In the genomic region with DNA sequence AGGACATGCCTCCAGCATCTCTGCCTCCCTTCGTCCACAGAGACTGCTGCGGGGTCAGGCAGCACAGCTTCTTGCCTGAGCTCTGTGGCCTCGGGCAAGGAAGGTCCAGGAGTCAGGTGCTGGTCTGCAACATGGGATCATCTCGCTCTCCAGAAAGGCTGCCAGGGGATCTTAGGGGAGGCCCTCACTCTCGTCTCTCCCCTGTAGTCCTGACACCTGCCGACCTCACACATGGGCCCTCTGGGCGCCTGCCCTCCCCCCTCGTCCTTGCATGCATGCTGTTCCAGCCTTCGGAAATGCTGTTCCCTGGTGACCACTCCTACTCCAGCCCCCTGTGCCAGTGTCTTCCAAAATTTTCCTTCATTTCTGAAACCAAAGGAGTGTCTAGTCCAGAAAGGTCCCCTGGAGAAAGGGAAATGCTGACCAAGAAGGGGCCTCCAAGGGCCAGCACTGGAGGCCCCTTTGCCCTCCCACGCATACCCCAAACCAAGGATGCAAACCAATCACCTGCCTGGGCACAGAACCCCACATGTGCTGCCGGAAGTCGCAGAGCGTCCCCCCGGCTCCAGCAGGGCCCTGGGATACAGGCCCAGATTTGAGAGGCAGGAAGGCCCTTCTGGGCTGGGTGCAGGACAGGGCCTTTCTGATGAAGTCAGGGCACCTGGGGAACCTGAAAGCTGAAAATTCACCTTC, we compare ENCODE assay signal across 1 cellular context.
TF ChIP-seq lines count a peak whose summit lies in the region.

No MANE protein-coding gene starts in this region.

TF ChIP-seq in H1, 55 proteins besides CTCF, POLR2A, EP300 and RAD21:
- TF ChIP-seq JUND (IDR thresholded peaks at IDR 0.05; ENCODE audit: low read length) (no peak), KDM1A (IDR thresholded peaks at IDR 0.05; ENCODE audit: borderline replicate concordance, low read length) (peak; percentile 42; the same call in 1 of the 2 replicates)
